ENCODE assay signal across 32 cellular contexts in the genomic region with DNA sequence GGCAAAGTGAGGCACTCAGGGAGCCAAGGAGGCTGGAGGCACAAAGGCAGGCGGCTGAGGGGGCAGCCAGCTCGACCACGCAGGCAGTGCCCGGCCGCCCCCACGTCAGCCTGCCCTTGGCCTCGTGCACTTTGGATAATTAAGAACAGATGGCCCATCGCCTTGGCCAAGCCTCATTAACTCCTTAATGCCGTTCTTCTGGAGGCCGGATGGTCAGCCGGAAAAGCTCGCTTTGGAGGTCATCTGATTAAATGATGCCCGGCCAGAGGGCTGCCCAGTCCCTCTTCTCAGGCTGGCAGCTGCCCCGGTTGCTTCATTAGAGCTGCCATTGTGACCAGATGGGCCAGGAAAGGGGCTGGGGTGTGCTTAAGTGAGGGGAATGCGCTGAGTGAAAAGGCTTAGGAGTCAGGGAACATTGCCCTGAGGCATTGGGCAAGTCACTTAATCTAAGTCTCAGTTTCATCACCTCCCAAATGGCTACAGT.
DNase-seq lines count a peak whose midpoint lies in the region; ATAC-seq and TF ChIP-seq lines count a peak whose summit lies in the region.
"Had no signal": no experiment of that assay in that cellular context is flagged by ENCODE, and none has a peak within 500 bp of the region (broad histone marks: within the 10 kb centered on the region; RNA-seq: fewer than 3 reads in every experiment).

No MANE protein-coding gene starts in this region.

- H3K4me1 ChIP-seq in upper lobe of right lung, result peaks cover 13% of the 10 kb centered on the region
- H3K4me1 ChIP-seq: ascending aorta, Caco-2, Peyer's patch had no signal

- H3K36me3 ChIP-seq in WERI-Rb-1 (no peaks in the 10 kb centered on the region), upper lobe of right lung (no peaks in the 10 kb centered on the region)
- H3K36me3 ChIP-seq: ascending aorta, Peyer's patch, prostate gland had no signal

- peak; percentile 30 for ATAC-seq in upper lobe of right lung
- ATAC-seq: left ventricle myocardium superior, WTC11 had no signal

- H3K27me3 ChIP-seq in WERI-Rb-1 (ENCODE audit: insufficient read depth, low read depth, severe bottlenecking) (no peaks in the 10 kb centered on the region), upper lobe of right lung (no peaks in the 10 kb centered on the region)
- H3K27me3 ChIP-seq: ascending aorta, Peyer's patch had no signal

- POLR2A ChIA-PET in HEK293T (lab: Yijun Ruan, JAX), result no interaction called here

- H3K9me3 Mint-ChIP-seq in nephron progenitor cell, result peaks cover 7% of the 10 kb centered on the region
- H3K9me3 Mint-ChIP-seq: activated CD4-positive, alpha-beta T cell treated with anti-CD3 and anti-CD28 coated beads, Interleukin-2, amount 10 ng/mL, durations not matched to agents 7 days and 5 days had no signal

- H3K4me1 Mint-ChIP-seq in nephron progenitor cell, result peaks cover 51% of the 10 kb centered on the region
- H3K4me1 Mint-ChIP-seq: activated CD4-positive, alpha-beta T cell treated with anti-CD3 and anti-CD28 coated beads, Interleukin-2, amount 10 ng/mL, durations not matched to agents 7 days and 5 days; activated naive CD8-positive, alpha-beta T cell treated with anti-CD3 and anti-CD28 coated beads for 36 hours; CD14-positive monocyte; naive B cell had no signal

- peaks cover 5% of the 10 kb centered on the region for H3K36me3 Mint-ChIP-seq in nephron progenitor cell (ENCODE audit: low read depth)
- H3K36me3 Mint-ChIP-seq: activated naive CD8-positive, alpha-beta T cell treated with anti-CD3 and anti-CD28 coated beads for 36 hours; CD14-positive monocyte; naive B cell had no signal

- no peak overlapping the region for H3K4me3 Mint-ChIP-seq in nephron progenitor cell
- H3K4me3 Mint-ChIP-seq: activated CD4-positive, alpha-beta T cell treated with anti-CD3 and anti-CD28 coated beads, Interleukin-2, amount 10 ng/mL, durations not matched to agents 7 days and 5 days; activated naive CD8-positive, alpha-beta T cell treated with anti-CD3 and anti-CD28 coated beads for 36 hours; CD14-positive monocyte; naive B cell; WTC11 had no signal

- peaks cover 23% of the 10 kb centered on the region for H3K27me3 Mint-ChIP-seq in nephron progenitor cell (ENCODE audit: low read depth, poor library complexity)

- no peaks in the 10 kb centered on the region for H3K9me3 ChIP-seq in WERI-Rb-1 (ENCODE audit: severe bottlenecking)
- H3K9me3 ChIP-seq in upper lobe of right lung, result no peaks in the 10 kb centered on the region
- H3K9me3 ChIP-seq: ascending aorta, Caco-2, Peyer's patch, prostate gland had no signal

- DNase-seq in DMS 273 (lab: John Stamatoyannopoulos, UW; ENCODE audit: unreplicated experiment) (peak; percentile 43), DMS 273 treated with DMSO at 0.1 percent for 48 hours (lab: John Stamatoyannopoulos, UW) (no peak), WERI-Rb-1 (peak; percentile 90), nephron progenitor cell (peak; percentile 63), upper lobe of right lung (no peak), NK-92 (lab: John Stamatoyannopoulos, UW; ENCODE audit: unreplicated experiment) (no peak), NCI-H748 (lab: John Stamatoyannopoulos, UW; ENCODE audit: unreplicated experiment) (no peak), HEK293T (ENCODE audit: extremely low spot score) (no peak)
- DNase-seq: activated CD4-positive, alpha-beta T cell treated with anti-CD3 and anti-CD28 coated beads, Interleukin-2, amount 10 ng/mL, durations not matched to agents 7 days and 5 days; activated gamma-delta T cell; activated naive CD8-positive, alpha-beta T cell treated with anti-CD3 and anti-CD28 coated beads for 36 hours; activated T-cell treated with anti-CD3 and anti-CD28 coated beads, Interleukin-2, amount 50 U/mL, for 1 hour; Caco-2; DMS79; GM23248; islet precursor cell; left ventricle myocardium superior; midbrain; naive B cell; NCI-H1048; NCI-H1694 treated with DMSO at 0.1 percent for 48 hours; NCI-H446 treated with DMSO at 0.1 percent for 48 hours; Peyer's patch; SIG-M5; stimulated activated CD4-positive, alpha-beta T cell treated with anti-CD3 and anti-CD28 coated beads, Interleukin-15, amount 100 ng/mL, for 24 hours; stimulated activated CD4-positive, alpha-beta T cell treated with anti-CD3 and anti-CD28 coated beads, Interleukin-4, amount 100 ng/mL, for 4 hours; trophoblast cell had no signal

- H3K27ac Mint-ChIP-seq in nephron progenitor cell, result peak overlapping the region; percentile 92
- H3K27ac Mint-ChIP-seq: activated CD4-positive, alpha-beta T cell treated with anti-CD3 and anti-CD28 coated beads, Interleukin-2, amount 10 ng/mL, durations not matched to agents 7 days and 5 days; activated naive CD8-positive, alpha-beta T cell treated with anti-CD3 and anti-CD28 coated beads for 36 hours; CD14-positive monocyte; naive B cell; WTC11 had no signal

- intact Hi-C loops in upper lobe of right lung (cut with DNase I), result no loop called here

- TF ChIP-seq CTCF in WERI-Rb-1 (IDR thresholded peaks at IDR 0.05; ENCODE audit: low read depth, low read length) (no peak), nephron progenitor cell (IDR thresholded peaks at IDR 0.05) (no peak), upper lobe of right lung (IDR thresholded peaks at IDR 0.05) (no peak)

- H3K27ac ChIP-seq in WERI-Rb-1 (peak overlapping the region; percentile 84), upper lobe of right lung (peak overlapping the region; percentile 65)
- H3K27ac ChIP-seq: 22Rv1, GM23248, Peyer's patch, prostate gland had no signal

- CTCF ChIA-PET in HEK293T (lab: Yijun Ruan, JAX), result no interaction called here

- H3K4me3 ChIP-seq in WERI-Rb-1 (ENCODE audit: low read depth, low read length) (no peak overlapping the region; the same call in 1 of the 2 replicates), upper lobe of right lung (no peak overlapping the region)
- H3K4me3 ChIP-seq: ascending aorta, GM23248, Peyer's patch, prostate gland had no signal

TF ChIP-seq in HEK293T, 16 proteins besides CTCF, POLR2A, EP300 and RAD21:
- TF ChIP-seq, protein P1, sequence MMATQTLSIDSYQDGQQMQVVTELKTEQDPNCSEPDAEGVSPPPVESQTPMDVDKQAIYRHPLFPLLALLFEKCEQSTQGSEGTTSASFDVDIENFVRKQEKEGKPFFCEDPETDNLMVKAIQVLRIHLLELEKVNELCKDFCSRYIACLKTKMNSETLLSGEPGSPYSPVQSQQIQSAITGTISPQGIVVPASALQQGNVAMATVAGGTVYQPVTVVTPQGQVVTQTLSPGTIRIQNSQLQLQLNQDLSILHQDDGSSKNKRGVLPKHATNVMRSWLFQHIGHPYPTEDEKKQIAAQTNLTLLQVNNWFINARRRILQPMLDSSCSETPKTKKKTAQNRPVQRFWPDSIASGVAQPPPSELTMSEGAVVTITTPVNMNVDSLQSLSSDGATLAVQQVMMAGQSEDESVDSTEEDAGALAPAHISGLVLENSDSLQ (IDR thresholded peaks at IDR 0.05), result no peak
- TF ChIP-seq L3MBTL2 (conservative IDR thresholded peaks at IDR 0.05) (no peak), FOXM1 (IDR thresholded peaks at IDR 0.05; ENCODE audit: borderline replicate concordance) (no peak), ELF4 (IDR thresholded peaks at IDR 0.05) (no peak), FOXK2 (IDR thresholded peaks at IDR 0.05) (no peak), NFRKB (IDR thresholded peaks at IDR 0.05) (no peak), ZNF384 (IDR thresholded peaks at IDR 0.05) (no peak), SP1 (IDR thresholded peaks at IDR 0.05) (no peak), BHLHE40 (IDR thresholded peaks at IDR 0.05; ENCODE audit: borderline replicate concordance) (no peak)

Comparison
In these comparisons a context has a peak if more than half of its experiments do, and no peak if none do; other contexts are left out.
1. DNase-seq: peak in DMS 273 (single experiment), WERI-Rb-1 (single experiment) and nephron progenitor cell (single experiment); none in DMS 273 treated with DMSO at 0.1 percent for 48 hours (single experiment), upper lobe of right lung (single experiment), NK-92 (single experiment), NCI-H748 (single experiment) and HEK293T (single experiment).